In the genomic region with DNA sequence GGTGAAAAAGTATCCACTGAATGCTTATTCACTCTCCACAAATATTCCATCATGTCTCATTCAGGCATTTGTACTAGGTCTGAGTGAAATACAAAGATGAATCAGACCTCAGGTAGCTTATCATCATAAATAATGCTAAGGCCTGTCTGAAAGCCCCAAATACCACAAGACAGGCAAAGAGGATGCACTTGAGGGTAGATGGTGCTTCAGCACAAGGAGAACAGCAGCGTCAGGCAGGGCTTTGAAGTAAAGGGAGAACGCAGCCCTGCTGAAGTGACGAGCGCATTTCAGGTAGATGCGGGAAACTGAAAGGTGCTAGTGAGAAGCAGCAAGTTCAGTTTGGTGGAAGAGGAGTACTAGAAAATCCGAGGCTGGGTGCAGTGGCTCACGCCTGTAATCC, we compare ENCODE assay signal across 10 cellular contexts. TPM values are rescaled to one million over a fixed set of nuclear protein-coding genes. Genes with fewer than 3 reads are reported as not detected.
DNase-seq lines count a peak whose midpoint lies in the region; ATAC-seq and TF ChIP-seq lines count a peak whose summit lies in the region.
"Had no signal": no experiment of that assay in that cellular context is flagged by ENCODE, and none has a peak within 500 bp of the region (broad histone marks: within the 10 kb centered on the region; RNA-seq: fewer than 3 reads in every experiment).

No MANE protein-coding gene starts in this region.

- H3K4me3 ChIP-seq in left lung: no peak overlapping the region
- H3K4me3 ChIP-seq: heart left ventricle had no signal

- TF ChIP-seq CTCF in left lung (IDR thresholded peaks at IDR 0.05) (no peak), osteocyte (IDR thresholded peaks at IDR 0.05) (no peak)

- no peak overlapping the region for H3K27ac ChIP-seq in left lung

- DNase-seq in activated CD4-positive, CD25-positive, alpha-beta regulatory T cell (lab: John Stamatoyannopoulos, UW): peak in 3 of 4 experiments; percentile 13 to 29 (median 17)
- DNase-seq in activated T-helper 1 cell treated with Interleukin-2 at 50 U/mL for 16 hours (ENCODE audit: low read depth) (peak; percentile 49), left lung (no peak), osteocyte (ENCODE audit: extremely low spot score, unreplicated experiment) (no peak), NCI-H1930 (lab: John Stamatoyannopoulos, UW) (no peak), NCI-H748 treated with DMSO at 0.1 percent for 48 hours (lab: John Stamatoyannopoulos, UW) (no peak), NCI-H1417 treated with DMSO at 0.1 percent for 48 hours (lab: John Stamatoyannopoulos, UW) (no peak)
- DNase-seq in stimulated activated naive B cell treated with anti-CD40 and anti-IgM and Interleukin-4, amounts not matched to agents 10 μg/mL and 1 μg/mL and 100 μg/mL, for 72 hours: no peak
- DNase-seq: heart left ventricle, NCI-H1048 had no signal

- H3K27ac Mint-ChIP-seq in stimulated activated naive B cell treated with anti-CD40 and anti-IgM and Interleukin-4, amounts not matched to agents 10 μg/mL and 1 μg/mL and 100 μg/mL, for 72 hours: peak overlapping the region; percentile 59
- no peak overlapping the region for H3K27ac Mint-ChIP-seq in osteocyte (ENCODE audit: unreplicated experiment)

- H3K27me3 Mint-ChIP-seq in stimulated activated naive B cell treated with anti-CD40 and anti-IgM and Interleukin-4, amounts not matched to agents 10 μg/mL and 1 μg/mL and 100 μg/mL, for 72 hours: no peaks in the 10 kb centered on the region
- no peaks in the 10 kb centered on the region for H3K27me3 Mint-ChIP-seq in osteocyte (ENCODE audit: unreplicated experiment)

- no peaks in the 10 kb centered on the region for H3K9me3 ChIP-seq in left lung
- H3K9me3 ChIP-seq: heart left ventricle had no signal

- no peaks in the 10 kb centered on the region for H3K9me3 Mint-ChIP-seq in stimulated activated naive B cell treated with anti-CD40 and anti-IgM and Interleukin-4, amounts not matched to agents 10 μg/mL and 1 μg/mL and 100 μg/mL, for 72 hours
- H3K9me3 Mint-ChIP-seq in osteocyte (ENCODE audit: unreplicated experiment): no peaks in the 10 kb centered on the region

- H3K36me3 Mint-ChIP-seq in stimulated activated naive B cell treated with anti-CD40 and anti-IgM and Interleukin-4, amounts not matched to agents 10 μg/mL and 1 μg/mL and 100 μg/mL, for 72 hours: peaks cover 5% of the 10 kb centered on the region in 2 donors
- no peaks in the 10 kb centered on the region for H3K36me3 Mint-ChIP-seq in osteocyte (ENCODE audit: unreplicated experiment)

- no peak overlapping the region for H3K4me3 Mint-ChIP-seq in stimulated activated naive B cell treated with anti-CD40 and anti-IgM and Interleukin-4, amounts not matched to agents 10 μg/mL and 1 μg/mL and 100 μg/mL, for 72 hours
- no peak overlapping the region for H3K4me3 Mint-ChIP-seq in osteocyte (ENCODE audit: unreplicated experiment)

- peaks cover 33 to 70% of the 10 kb centered on the region in 2 donors for H3K4me1 Mint-ChIP-seq in stimulated activated naive B cell treated with anti-CD40 and anti-IgM and Interleukin-4, amounts not matched to agents 10 μg/mL and 1 μg/mL and 100 μg/mL, for 72 hours
- peaks cover 3% of the 10 kb centered on the region for H3K4me1 Mint-ChIP-seq in osteocyte (ENCODE audit: unreplicated experiment)

- peak; percentile 67 for ATAC-seq in left lung
- no peak for ATAC-seq in stimulated activated naive B cell treated with anti-CD40 and anti-IgM and Interleukin-4, amounts not matched to agents 10 μg/mL and 1 μg/mL and 100 μg/mL, for 72 hours (replicated peaks)
- ATAC-seq: heart left ventricle had no signal

- H3K4me1 ChIP-seq in left lung: peaks cover 33 to 80% of the 10 kb centered on the region in 2 donors

- no peaks in the 10 kb centered on the region for H3K36me3 ChIP-seq in left lung
- H3K36me3 ChIP-seq: heart left ventricle had no signal

- H3K27me3 ChIP-seq in left lung: no peaks in the 10 kb centered on the region
- H3K27me3 ChIP-seq: heart left ventricle had no signal

- intact Hi-C loops in left lung (cut with DNase I): no loop called here

RNA-seq across cellular contexts. Expression of a gene that starts 38.7 kb away (rescaled TPM):
- total RNA-seq in left lung (10 to 100 TPM; 20.9 to 27.7 TPM), osteocyte (1.3 and 1.6 TPM in 2 replicates)

Comparison
In these comparisons a context has a peak if more than half of its experiments do, and no peak if none do; other contexts are left out.
1. DNase-seq: peak in activated CD4-positive, CD25-positive, alpha-beta regulatory T cell (3 of 4) and activated T-helper 1 cell treated with Interleukin-2 at 50 U/mL for 16 hours (single experiment); none in left lung (0 of 2), stimulated activated naive B cell treated with anti-CD40 and anti-IgM and Interleukin-4, amounts not matched to agents 10 μg/mL and 1 μg/mL and 100 μg/mL, for 72 hours (single experiment), osteocyte (single experiment), NCI-H1930 (0 of 2), NCI-H748 treated with DMSO at 0.1 percent for 48 hours (single experiment) and NCI-H1417 treated with DMSO at 0.1 percent for 48 hours (single experiment).